In genomic region chr15:25527118-25527517, GRCh38 we compare ENCODE assay signal across 20 cellular contexts.
"Had no signal": no experiment of that assay in that cellular context is flagged by ENCODE, and none has a peak within 500 bp of the region (broad histone marks: within the 10 kb centered on the region; RNA-seq: fewer than 3 reads in every experiment).

No MANE protein-coding gene starts in this region.

- H3K36me3 ChIP-seq: brain microvascular endothelial cell, gastrocnemius medialis, heart right ventricle, tibial artery, uterus had no signal

- H3K9me3 ChIP-seq: gastrocnemius medialis, uterus had no signal

- H3K27me3 Mint-ChIP-seq: activated CD8-positive, alpha-beta memory T cell treated with anti-CD3 and anti-CD28 coated beads, Interleukin-2, amount 10 ng/mL, durations not matched to agents 7 days and 5 days; stimulated activated naive B cell treated with anti-CD40 and anti-IgM and Interleukin-4, amounts not matched to agents 10 μg/mL and 1 μg/mL and 100 μg/mL, for 72 hours; T-cell had no signal

- H3K4me3 ChIP-seq: gastrocnemius medialis, heart right ventricle, psoas muscle, tibial artery, uterus had no signal

- H3K27me3 ChIP-seq: brain microvascular endothelial cell, gastrocnemius medialis, heart right ventricle, tibial artery, uterus had no signal

- H3K4me1 Mint-ChIP-seq: activated CD8-positive, alpha-beta memory T cell treated with anti-CD3 and anti-CD28 coated beads, Interleukin-2, amount 10 ng/mL, durations not matched to agents 7 days and 5 days; neural crest cell; stimulated activated naive B cell treated with anti-CD40 and anti-IgM and Interleukin-4, amounts not matched to agents 10 μg/mL and 1 μg/mL and 100 μg/mL, for 72 hours; T-cell had no signal

- H3K27ac ChIP-seq: brain microvascular endothelial cell, gastrocnemius medialis, heart right ventricle, psoas muscle, tibial artery, uterus had no signal

- ATAC-seq: activated CD8-positive, alpha-beta memory T cell treated with anti-CD3 and anti-CD28 coated beads, Interleukin-2, amount 10 ng/mL, durations not matched to agents 7 days and 5 days; gastrocnemius medialis; heart right ventricle; left lobe of liver; psoas muscle; sciatic nerve; stimulated activated naive B cell treated with anti-CD40 and anti-IgM and Interleukin-4, amounts not matched to agents 10 μg/mL and 1 μg/mL and 100 μg/mL, for 72 hours; T-cell had no signal

- H3K36me3 Mint-ChIP-seq: activated CD8-positive, alpha-beta memory T cell treated with anti-CD3 and anti-CD28 coated beads, Interleukin-2, amount 10 ng/mL, durations not matched to agents 7 days and 5 days; T-cell had no signal

- H3K4me1 ChIP-seq: gastrocnemius medialis, psoas muscle, uterus had no signal

- H3K27ac Mint-ChIP-seq: activated CD8-positive, alpha-beta memory T cell treated with anti-CD3 and anti-CD28 coated beads, Interleukin-2, amount 10 ng/mL, durations not matched to agents 7 days and 5 days; stimulated activated naive B cell treated with anti-CD40 and anti-IgM and Interleukin-4, amounts not matched to agents 10 μg/mL and 1 μg/mL and 100 μg/mL, for 72 hours; T-cell had no signal

- H3K4me3 Mint-ChIP-seq: activated CD8-positive, alpha-beta memory T cell treated with anti-CD3 and anti-CD28 coated beads, Interleukin-2, amount 10 ng/mL, durations not matched to agents 7 days and 5 days; neural crest cell; stimulated activated naive B cell treated with anti-CD40 and anti-IgM and Interleukin-4, amounts not matched to agents 10 μg/mL and 1 μg/mL and 100 μg/mL, for 72 hours; T-cell had no signal

- DNase-seq: activated CD4-positive, alpha-beta T cell treated with anti-CD3 and anti-CD28 coated beads, Interleukin-2, amount 50 U/mL, for 48 hours; activated CD4-positive, CD25-positive, alpha-beta regulatory T cell treated with anti-CD3 and anti-CD28 coated beads, Interleukin-2, amount 50 U/mL, for 72 hours; activated CD8-positive, alpha-beta memory T cell treated with anti-CD3 and anti-CD28 coated beads, Interleukin-2, amount 10 ng/mL, durations not matched to agents 7 days and 5 days; activated naive CD4-positive, alpha-beta T cell treated with anti-CD3 and anti-CD28 coated beads, Interleukin-2, amount 50 U/mL, for 16 hours; activated T-cell treated with anti-CD3 and anti-CD28 coated beads, Interleukin-2, amount 50 U/mL, for 1 hour; brain microvascular endothelial cell; cortex of kidney; effector CD8-positive, alpha-beta T cell; gastrocnemius medialis; heart right ventricle; midbrain; psoas muscle; stimulated activated naive B cell treated with anti-CD40 and anti-IgM and Interleukin-4, amounts not matched to agents 10 μg/mL and 1 μg/mL and 100 μg/mL, for 72 hours; T-cell; T1000; tibial artery; uterus had no signal
